Comparison of ENCODE assay signal across 3 cellular contexts in the genomic region with DNA sequence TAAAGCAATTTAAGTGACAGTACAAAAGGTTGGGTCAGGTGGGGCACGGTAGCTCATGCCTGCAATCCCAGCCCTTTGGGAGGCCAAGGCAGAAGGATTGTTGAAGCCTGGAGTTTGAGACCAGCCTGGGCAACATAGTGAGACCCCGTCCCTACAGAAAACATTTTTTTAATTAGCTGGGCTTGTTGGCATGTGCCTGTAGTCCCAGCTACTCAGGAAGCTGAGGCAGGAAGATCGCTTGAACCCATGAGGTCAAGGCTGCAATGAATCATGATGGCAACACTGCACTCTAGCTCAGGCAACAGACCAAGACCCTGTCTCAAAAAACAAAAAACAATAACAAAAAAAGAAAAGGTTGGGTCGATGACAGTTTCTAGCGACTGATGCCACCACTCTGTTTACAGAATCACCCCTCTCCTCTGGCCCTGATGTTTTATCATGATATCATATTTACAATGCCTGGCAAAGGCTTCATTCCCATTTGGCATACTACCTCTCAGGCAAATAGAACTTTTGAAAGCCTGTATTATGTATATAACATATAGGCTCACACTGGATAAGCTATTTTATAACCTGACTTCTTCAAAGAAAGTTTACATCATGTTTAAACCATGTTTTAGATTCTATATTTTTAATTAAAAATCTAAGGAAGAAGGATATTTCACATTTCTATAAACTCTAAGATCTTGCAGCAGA.
A peak's percentile ranks its signal among the peaks of the same experiment; 100 is the strongest.
TF ChIP-seq lines count a peak whose summit lies in the region.

No MANE protein-coding gene starts in this region.

TF ChIP-seq in HCT116, 20 proteins besides CTCF, POLR2A, EP300 and RAD21:
- TF ChIP-seq FOSL1 (IDR thresholded peaks at IDR 0.05; ENCODE audit: low read depth) (no peak), SIN3A (IDR thresholded peaks at IDR 0.05; ENCODE audit: low read depth) (no peak)

TF ChIP-seq in WTC11, 78 proteins besides CTCF, POLR2A, EP300 and RAD21:
- TF ChIP-seq EMX1 (CRISPR knock-in tag; IDR thresholded peaks at IDR 0.05) (no peak), ZNF671 (CRISPR knock-in tag; IDR thresholded peaks at IDR 0.05) (no peak), ZNF121 (CRISPR knock-in tag; IDR thresholded peaks at IDR 0.05) (peak; percentile 40; the same call in 1 of the 2 replicates), MYBL2 (CRISPR knock-in tag; IDR thresholded peaks at IDR 0.05) (no peak), ZNF416 (CRISPR knock-in tag; IDR thresholded peaks at IDR 0.05) (no peak), NFYB (CRISPR knock-in tag; conservative IDR thresholded peaks at IDR 0.05; ENCODE audit: low read depth) (no peak)
- TF ChIP-seq, protein P1, sequence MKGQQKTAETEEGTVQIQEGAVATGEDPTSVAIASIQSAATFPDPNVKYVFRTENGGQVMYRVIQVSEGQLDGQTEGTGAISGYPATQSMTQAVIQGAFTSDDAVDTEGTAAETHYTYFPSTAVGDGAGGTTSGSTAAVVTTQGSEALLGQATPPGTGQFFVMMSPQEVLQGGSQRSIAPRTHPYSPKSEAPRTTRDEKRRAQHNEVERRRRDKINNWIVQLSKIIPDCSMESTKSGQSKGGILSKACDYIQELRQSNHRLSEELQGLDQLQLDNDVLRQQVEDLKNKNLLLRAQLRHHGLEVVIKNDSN (CRISPR knock-in tag; IDR thresholded peaks at IDR 0.05) = no peak
- TF ChIP-seq, protein P2, sequence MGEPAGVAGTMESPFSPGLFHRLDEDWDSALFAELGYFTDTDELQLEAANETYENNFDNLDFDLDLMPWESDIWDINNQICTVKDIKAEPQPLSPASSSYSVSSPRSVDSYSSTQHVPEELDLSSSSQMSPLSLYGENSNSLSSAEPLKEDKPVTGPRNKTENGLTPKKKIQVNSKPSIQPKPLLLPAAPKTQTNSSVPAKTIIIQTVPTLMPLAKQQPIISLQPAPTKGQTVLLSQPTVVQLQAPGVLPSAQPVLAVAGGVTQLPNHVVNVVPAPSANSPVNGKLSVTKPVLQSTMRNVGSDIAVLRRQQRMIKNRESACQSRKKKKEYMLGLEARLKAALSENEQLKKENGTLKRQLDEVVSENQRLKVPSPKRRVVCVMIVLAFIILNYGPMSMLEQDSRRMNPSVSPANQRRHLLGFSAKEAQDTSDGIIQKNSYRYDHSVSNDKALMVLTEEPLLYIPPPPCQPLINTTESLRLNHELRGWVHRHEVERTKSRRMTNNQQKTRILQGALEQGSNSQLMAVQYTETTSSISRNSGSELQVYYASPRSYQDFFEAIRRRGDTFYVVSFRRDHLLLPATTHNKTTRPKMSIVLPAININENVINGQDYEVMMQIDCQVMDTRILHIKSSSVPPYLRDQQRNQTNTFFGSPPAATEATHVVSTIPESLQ (CRISPR knock-in tag; IDR thresholded peaks at IDR 0.05) = no peak

TF ChIP-seq in HepG2, 621 proteins besides CTCF, POLR2A, EP300 and RAD21 (continues in another document):
- TF ChIP-seq SALL1 (CRISPR knock-in tag; IDR thresholded peaks at IDR 0.05) (peak; percentile 37; the same call in 1 of the 2 replicates), GABPA (IDR thresholded peaks at IDR 0.05; ENCODE audit: low read depth, low read length) (no peak), GABPA (CRISPR knock-in tag; IDR thresholded peaks at IDR 0.05; ENCODE audit: low read depth) (peak; percentile 44), HOXA5 (CRISPR knock-in tag; IDR thresholded peaks at IDR 0.05) (peak; percentile 17; the same call in 1 of the 2 replicates), GFI1 (CRISPR knock-in tag; IDR thresholded peaks at IDR 0.05; ENCODE audit: borderline replicate concordance) (no peak), HNRNPLL (IDR thresholded peaks at IDR 0.05; ENCODE audit: low read depth, low read length, poor library complexity, severe bottlenecking) (no peak), NR2F6 (IDR thresholded peaks at IDR 0.05) (no peak; the same call in 1 of the 2 replicates), NR2F6 (CRISPR knock-in tag; IDR thresholded peaks at IDR 0.05) (peak; percentile 88), ZNF777 (CRISPR knock-in tag; IDR thresholded peaks at IDR 0.05) (no peak), ZNF121 (CRISPR knock-in tag; IDR thresholded peaks at IDR 0.05) (peak; percentile 99), SMAD3 (CRISPR knock-in tag; IDR thresholded peaks at IDR 0.05) (0 out of 2 replicates have a peak, but pooled peaks have one; percentile 5), RXRB (CRISPR knock-in tag; IDR thresholded peaks at IDR 0.05; ENCODE audit: borderline replicate concordance) (peak; percentile 32; the same call in 1 of the 2 replicates), ZNF260 (CRISPR knock-in tag; IDR thresholded peaks at IDR 0.05; ENCODE audit: borderline replicate concordance, low read depth) (no peak), SNAPC2 (CRISPR knock-in tag; IDR thresholded peaks at IDR 0.05) (no peak), SRF (IDR thresholded peaks at IDR 0.05; ENCODE audit: low read depth, low read length) (no peak), NFATC3 (CRISPR knock-in tag; IDR thresholded peaks at IDR 0.05) (no peak), MED1 (CRISPR knock-in tag; IDR thresholded peaks at IDR 0.05) (peak; percentile 77), ZNF605 (CRISPR knock-in tag; IDR thresholded peaks at IDR 0.05) (no peak), HDAC6 (IDR thresholded peaks at IDR 0.05; ENCODE audit: low read depth, low read length) (no peak), ZNF619 (CRISPR knock-in tag; IDR thresholded peaks at IDR 0.05) (no peak), NFKB2 (CRISPR knock-in tag; IDR thresholded peaks at IDR 0.05; ENCODE audit: borderline replicate concordance) (no peak), SPEN (CRISPR knock-in tag; IDR thresholded peaks at IDR 0.05; ENCODE audit: low read depth) (no peak)
- TF ChIP-seq, protein P3, sequence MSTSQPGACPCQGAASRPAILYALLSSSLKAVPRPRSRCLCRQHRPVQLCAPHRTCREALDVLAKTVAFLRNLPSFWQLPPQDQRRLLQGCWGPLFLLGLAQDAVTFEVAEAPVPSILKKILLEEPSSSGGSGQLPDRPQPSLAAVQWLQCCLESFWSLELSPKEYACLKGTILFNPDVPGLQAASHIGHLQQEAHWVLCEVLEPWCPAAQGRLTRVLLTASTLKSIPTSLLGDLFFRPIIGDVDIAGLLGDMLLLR (CRISPR knock-in tag; IDR thresholded peaks at IDR 0.05) = no peak
- TF ChIP-seq, protein P4, sequence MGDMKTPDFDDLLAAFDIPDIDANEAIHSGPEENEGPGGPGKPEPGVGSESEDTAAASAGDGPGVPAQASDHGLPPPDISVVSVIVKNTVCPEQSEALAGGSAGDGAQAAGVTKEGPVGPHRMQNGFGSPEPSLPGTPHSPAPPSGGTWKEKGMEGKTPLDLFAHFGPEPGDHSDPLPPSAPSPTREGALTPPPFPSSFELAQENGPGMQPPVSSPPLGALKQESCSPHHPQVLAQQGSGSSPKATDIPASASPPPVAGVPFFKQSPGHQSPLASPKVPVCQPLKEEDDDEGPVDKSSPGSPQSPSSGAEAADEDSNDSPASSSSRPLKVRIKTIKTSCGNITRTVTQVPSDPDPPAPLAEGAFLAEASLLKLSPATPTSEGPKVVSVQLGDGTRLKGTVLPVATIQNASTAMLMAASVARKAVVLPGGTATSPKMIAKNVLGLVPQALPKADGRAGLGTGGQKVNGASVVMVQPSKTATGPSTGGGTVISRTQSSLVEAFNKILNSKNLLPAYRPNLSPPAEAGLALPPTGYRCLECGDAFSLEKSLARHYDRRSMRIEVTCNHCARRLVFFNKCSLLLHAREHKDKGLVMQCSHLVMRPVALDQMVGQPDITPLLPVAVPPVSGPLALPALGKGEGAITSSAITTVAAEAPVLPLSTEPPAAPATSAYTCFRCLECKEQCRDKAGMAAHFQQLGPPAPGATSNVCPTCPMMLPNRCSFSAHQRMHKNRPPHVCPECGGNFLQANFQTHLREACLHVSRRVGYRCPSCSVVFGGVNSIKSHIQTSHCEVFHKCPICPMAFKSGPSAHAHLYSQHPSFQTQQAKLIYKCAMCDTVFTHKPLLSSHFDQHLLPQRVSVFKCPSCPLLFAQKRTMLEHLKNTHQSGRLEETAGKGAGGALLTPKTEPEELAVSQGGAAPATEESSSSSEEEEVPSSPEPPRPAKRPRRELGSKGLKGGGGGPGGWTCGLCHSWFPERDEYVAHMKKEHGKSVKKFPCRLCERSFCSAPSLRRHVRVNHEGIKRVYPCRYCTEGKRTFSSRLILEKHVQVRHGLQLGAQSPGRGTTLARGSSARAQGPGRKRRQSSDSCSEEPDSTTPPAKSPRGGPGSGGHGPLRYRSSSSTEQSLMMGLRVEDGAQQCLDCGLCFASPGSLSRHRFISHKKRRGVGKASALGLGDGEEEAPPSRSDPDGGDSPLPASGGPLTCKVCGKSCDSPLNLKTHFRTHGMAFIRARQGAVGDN (CRISPR knock-in tag; IDR thresholded peaks at IDR 0.05) = peak; percentile 24; the same call in 1 of the 2 replicates
- TF ChIP-seq, protein P5, sequence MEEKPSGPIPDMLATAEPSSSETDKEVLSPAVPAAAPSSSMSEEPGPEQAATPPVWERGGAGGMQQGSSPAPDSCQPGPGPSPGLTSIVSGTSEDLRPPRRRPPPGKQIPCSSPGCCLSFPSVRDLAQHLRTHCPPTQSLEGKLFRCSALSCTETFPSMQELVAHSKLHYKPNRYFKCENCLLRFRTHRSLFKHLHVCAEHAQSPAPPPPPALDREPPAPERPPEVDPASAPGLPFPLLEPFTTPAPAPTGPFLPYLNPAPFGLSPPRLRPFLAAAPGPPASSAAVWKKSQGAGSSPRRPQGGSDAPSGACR (CRISPR knock-in tag; IDR thresholded peaks at IDR 0.05) = 0 out of 2 replicates have a peak, but pooled peaks have one; percentile 1
- TF ChIP-seq, protein P6, sequence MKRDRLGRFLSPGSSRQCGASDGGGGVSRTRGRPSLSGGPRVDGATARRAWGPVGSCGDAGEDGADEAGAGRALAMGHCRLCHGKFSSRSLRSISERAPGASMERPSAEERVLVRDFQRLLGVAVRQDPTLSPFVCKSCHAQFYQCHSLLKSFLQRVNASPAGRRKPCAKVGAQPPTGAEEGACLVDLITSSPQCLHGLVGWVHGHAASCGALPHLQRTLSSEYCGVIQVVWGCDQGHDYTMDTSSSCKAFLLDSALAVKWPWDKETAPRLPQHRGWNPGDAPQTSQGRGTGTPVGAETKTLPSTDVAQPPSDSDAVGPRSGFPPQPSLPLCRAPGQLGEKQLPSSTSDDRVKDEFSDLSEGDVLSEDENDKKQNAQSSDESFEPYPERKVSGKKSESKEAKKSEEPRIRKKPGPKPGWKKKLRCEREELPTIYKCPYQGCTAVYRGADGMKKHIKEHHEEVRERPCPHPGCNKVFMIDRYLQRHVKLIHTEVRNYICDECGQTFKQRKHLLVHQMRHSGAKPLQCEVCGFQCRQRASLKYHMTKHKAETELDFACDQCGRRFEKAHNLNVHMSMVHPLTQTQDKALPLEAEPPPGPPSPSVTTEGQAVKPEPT (CRISPR knock-in tag; IDR thresholded peaks at IDR 0.05; ENCODE audit: low read depth) = no peak
- TF ChIP-seq, protein P7, sequence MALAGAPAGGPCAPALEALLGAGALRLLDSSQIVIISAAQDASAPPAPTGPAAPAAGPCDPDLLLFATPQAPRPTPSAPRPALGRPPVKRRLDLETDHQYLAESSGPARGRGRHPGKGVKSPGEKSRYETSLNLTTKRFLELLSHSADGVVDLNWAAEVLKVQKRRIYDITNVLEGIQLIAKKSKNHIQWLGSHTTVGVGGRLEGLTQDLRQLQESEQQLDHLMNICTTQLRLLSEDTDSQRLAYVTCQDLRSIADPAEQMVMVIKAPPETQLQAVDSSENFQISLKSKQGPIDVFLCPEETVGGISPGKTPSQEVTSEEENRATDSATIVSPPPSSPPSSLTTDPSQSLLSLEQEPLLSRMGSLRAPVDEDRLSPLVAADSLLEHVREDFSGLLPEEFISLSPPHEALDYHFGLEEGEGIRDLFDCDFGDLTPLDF (CRISPR knock-in tag; IDR thresholded peaks at IDR 0.05) = no peak
- TF ChIP-seq, protein P8, sequence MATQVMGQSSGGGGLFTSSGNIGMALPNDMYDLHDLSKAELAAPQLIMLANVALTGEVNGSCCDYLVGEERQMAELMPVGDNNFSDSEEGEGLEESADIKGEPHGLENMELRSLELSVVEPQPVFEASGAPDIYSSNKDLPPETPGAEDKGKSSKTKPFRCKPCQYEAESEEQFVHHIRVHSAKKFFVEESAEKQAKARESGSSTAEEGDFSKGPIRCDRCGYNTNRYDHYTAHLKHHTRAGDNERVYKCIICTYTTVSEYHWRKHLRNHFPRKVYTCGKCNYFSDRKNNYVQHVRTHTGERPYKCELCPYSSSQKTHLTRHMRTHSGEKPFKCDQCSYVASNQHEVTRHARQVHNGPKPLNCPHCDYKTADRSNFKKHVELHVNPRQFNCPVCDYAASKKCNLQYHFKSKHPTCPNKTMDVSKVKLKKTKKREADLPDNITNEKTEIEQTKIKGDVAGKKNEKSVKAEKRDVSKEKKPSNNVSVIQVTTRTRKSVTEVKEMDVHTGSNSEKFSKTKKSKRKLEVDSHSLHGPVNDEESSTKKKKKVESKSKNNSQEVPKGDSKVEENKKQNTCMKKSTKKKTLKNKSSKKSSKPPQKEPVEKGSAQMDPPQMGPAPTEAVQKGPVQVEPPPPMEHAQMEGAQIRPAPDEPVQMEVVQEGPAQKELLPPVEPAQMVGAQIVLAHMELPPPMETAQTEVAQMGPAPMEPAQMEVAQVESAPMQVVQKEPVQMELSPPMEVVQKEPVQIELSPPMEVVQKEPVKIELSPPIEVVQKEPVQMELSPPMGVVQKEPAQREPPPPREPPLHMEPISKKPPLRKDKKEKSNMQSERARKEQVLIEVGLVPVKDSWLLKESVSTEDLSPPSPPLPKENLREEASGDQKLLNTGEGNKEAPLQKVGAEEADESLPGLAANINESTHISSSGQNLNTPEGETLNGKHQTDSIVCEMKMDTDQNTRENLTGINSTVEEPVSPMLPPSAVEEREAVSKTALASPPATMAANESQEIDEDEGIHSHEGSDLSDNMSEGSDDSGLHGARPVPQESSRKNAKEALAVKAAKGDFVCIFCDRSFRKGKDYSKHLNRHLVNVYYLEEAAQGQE (IDR thresholded peaks at IDR 0.05; ENCODE audit: borderline replicate concordance in 1 of 2, low read depth in 1 of 2, low read length in 2 of 2) = no peak
- TF ChIP-seq, protein P9, sequence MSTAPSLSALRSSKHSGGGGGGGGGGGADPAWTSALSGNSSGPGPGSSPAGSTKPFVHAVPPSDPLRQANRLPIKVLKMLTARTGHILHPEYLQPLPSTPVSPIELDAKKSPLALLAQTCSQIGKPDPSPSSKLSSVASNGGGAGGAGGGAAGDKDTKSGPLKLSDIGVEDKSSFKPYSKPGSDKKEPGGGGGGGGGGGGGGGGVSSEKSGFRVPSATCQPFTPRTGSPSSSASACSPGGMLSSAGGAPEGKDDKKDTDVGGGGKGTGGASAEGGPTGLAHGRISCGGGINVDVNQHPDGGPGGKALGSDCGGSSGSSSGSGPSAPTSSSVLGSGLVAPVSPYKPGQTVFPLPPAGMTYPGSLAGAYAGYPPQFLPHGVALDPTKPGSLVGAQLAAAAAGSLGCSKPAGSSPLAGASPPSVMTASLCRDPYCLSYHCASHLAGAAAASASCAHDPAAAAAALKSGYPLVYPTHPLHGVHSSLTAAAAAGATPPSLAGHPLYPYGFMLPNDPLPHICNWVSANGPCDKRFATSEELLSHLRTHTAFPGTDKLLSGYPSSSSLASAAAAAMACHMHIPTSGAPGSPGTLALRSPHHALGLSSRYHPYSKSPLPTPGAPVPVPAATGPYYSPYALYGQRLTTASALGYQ (CRISPR knock-in tag; IDR thresholded peaks at IDR 0.05) = no peak
- TF ChIP-seq, protein P10, sequence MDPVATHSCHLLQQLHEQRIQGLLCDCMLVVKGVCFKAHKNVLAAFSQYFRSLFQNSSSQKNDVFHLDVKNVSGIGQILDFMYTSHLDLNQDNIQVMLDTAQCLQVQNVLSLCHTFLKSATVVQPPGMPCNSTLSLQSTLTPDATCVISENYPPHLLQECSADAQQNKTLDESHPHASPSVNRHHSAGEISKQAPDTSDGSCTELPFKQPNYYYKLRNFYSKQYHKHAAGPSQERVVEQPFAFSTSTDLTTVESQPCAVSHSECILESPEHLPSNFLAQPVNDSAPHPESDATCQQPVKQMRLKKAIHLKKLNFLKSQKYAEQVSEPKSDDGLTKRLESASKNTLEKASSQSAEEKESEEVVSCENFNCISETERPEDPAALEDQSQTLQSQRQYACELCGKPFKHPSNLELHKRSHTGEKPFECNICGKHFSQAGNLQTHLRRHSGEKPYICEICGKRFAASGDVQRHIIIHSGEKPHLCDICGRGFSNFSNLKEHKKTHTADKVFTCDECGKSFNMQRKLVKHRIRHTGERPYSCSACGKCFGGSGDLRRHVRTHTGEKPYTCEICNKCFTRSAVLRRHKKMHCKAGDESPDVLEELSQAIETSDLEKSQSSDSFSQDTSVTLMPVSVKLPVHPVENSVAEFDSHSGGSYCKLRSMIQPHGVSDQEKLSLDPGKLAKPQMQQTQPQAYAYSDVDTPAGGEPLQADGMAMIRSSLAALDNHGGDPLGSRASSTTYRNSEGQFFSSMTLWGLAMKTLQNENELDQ (CRISPR knock-in tag; IDR thresholded peaks at IDR 0.05; ENCODE audit: borderline replicate concordance) = no peak
